Comparison of ENCODE assay signal across 1 cellular context in the genomic region with DNA sequence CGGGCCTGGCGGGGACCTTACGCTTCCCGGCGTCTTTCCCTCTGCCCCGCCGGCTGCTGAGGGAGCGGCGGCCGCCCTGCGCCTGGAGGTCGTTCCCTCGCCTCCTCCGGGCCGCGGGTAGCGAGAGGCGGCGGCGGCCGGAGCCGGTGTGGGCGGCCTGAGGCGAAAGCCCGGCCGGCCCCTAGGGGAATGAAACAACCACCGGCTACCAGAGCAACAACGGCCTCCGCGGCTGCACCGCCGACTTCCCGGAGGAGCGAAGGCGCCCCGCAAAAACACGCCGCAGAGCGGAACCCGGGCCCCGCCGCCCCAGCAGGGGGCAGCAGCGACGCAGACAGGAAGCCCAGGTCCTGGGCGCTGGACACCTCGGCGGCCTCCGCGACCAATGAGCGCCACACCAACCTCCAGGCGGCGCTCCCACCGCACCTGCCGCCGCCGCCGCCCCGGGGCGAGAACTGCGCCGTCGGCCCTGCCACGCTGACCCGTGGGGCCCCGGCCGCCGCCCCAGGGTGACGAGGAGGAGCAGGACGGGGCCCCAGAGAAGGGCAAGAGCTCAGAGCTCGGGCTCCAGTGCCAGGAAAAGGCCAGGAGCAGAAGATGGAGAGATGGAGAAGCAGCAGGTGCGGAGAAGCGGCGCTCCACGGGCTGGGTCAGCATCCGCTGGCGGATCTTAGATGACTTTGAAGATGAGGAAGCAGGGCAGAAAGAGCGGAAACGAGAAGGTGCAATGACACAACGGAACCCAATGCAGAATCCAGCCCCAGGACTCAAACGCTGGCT.
TF ChIP-seq lines count a peak whose summit lies in the region.

No MANE protein-coding gene starts in this region.

TF ChIP-seq in WTC11, 78 proteins besides CTCF, POLR2A, EP300 and RAD21 (continued from another document):
- TF ChIP-seq ESRRA (CRISPR knock-in tag; IDR thresholded peaks at IDR 0.05; ENCODE audit: borderline replicate concordance) (0 out of 2 replicates have a peak, but pooled peaks have one; percentile 42), NFE2L1 (CRISPR knock-in tag; IDR thresholded peaks at IDR 0.05) (no peak), ZNF121 (CRISPR knock-in tag; IDR thresholded peaks at IDR 0.05) (no peak), TCF7 (CRISPR knock-in tag; IDR thresholded peaks at IDR 0.05; ENCODE audit: low read depth) (no peak), ZNF396 (CRISPR knock-in tag; IDR thresholded peaks at IDR 0.05; ENCODE audit: borderline replicate concordance) (no peak), GTF2I (CRISPR knock-in tag; conservative IDR thresholded peaks at IDR 0.05) (no peak), NR2C2 (CRISPR knock-in tag; IDR thresholded peaks at IDR 0.05) (no peak), NFYB (CRISPR knock-in tag; conservative IDR thresholded peaks at IDR 0.05; ENCODE audit: low read depth) (no peak)
- TF ChIP-seq, protein P1, sequence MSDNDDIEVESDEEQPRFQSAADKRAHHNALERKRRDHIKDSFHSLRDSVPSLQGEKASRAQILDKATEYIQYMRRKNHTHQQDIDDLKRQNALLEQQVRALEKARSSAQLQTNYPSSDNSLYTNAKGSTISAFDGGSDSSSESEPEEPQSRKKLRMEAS (CRISPR knock-in tag; IDR thresholded peaks at IDR 0.05) = peak; percentile 69; the same call in 1 of the 2 replicates
- TF ChIP-seq, protein P2, sequence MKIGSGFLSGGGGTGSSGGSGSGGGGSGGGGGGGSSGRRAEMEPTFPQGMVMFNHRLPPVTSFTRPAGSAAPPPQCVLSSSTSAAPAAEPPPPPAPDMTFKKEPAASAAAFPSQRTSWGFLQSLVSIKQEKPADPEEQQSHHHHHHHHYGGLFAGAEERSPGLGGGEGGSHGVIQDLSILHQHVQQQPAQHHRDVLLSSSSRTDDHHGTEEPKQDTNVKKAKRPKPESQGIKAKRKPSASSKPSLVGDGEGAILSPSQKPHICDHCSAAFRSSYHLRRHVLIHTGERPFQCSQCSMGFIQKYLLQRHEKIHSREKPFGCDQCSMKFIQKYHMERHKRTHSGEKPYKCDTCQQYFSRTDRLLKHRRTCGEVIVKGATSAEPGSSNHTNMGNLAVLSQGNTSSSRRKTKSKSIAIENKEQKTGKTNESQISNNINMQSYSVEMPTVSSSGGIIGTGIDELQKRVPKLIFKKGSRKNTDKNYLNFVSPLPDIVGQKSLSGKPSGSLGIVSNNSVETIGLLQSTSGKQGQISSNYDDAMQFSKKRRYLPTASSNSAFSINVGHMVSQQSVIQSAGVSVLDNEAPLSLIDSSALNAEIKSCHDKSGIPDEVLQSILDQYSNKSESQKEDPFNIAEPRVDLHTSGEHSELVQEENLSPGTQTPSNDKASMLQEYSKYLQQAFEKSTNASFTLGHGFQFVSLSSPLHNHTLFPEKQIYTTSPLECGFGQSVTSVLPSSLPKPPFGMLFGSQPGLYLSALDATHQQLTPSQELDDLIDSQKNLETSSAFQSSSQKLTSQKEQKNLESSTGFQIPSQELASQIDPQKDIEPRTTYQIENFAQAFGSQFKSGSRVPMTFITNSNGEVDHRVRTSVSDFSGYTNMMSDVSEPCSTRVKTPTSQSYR (CRISPR knock-in tag; IDR thresholded peaks at IDR 0.05) = peak; percentile 48; the same call in 1 of the 2 replicates
